ENCODE assay signal across 19 cellular contexts in the genomic region with DNA sequence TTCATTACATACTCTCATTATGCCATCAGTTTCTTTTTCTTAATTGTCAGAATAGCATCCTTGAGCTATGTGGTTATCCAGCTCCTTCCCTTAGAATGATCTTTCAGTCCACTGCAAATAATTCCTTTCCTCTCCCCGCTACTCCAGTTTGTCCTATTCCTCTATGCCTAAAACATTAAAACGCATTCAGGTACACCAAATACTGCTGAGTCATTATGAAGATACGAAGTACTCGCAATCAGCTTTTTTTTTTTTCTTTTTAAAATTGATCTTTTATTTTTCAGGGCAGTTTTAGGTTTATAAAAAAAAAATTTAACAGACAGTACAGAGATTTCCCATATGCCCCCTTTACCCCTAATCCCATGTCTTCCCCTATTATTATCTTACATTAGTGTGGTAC.
DNase-seq lines count a peak whose midpoint lies in the region; ATAC-seq, FAIRE-seq and TF ChIP-seq lines count a peak whose summit lies in the region.
"Had no signal": no experiment of that assay in that cellular context is flagged by ENCODE, and none has a peak within 500 bp of the region (broad histone marks: within the 10 kb centered on the region; RNA-seq: fewer than 3 reads in every experiment).

No MANE protein-coding gene starts in this region.

- H3K4me2 ChIP-seq in A549 (no peak overlapping the region), GM23338 (no peak overlapping the region), PC-9 (0 out of 2 replicates have a peak overlapping the region, but pooled peaks have one; percentile 26), neural progenitor cell (no peak overlapping the region)

- H3K27me3 ChIP-seq in GM23338 (ENCODE audit: insufficient read depth): no peaks in the 10 kb centered on the region
- no peaks in the 10 kb centered on the region for H3K27me3 ChIP-seq in PC-9 (ENCODE audit: insufficient read depth, low read depth)
- H3K27me3 ChIP-seq in neural progenitor cell: no peaks in the 10 kb centered on the region

- POLR2A ChIA-PET in A549 (lab: Yijun Ruan, JAX) (no interaction called here), PC-9 (lab: Charles Lee; ENCODE audit: unreplicated experiment) (no interaction called here)

- H3K4me1 ChIP-seq in A549 (peaks cover 19% of the 10 kb centered on the region), GM23338 (ENCODE audit: insufficient read depth) (peaks cover 41% of the 10 kb centered on the region), PC-9 (replicated peaks; ENCODE audit: insufficient read depth) (0 out of 2 replicates have a peak, but pooled peaks cover 7% of the 10 kb centered on the region), neural progenitor cell (peaks cover 26% of the 10 kb centered on the region)
- H3K4me1 ChIP-seq: Caco-2 had no signal

- no peak for ATAC-seq in A549
- no peak for ATAC-seq in GM23338
- ATAC-seq in GM18870 (IDR thresholded peaks at IDR 0.05; ENCODE audit: unreplicated experiment): no peak

- H3K27ac ChIP-seq in A549 (no peak overlapping the region), GM23338 (ENCODE audit: low read depth) (no peak overlapping the region), PC-9 (no peak overlapping the region), neural progenitor cell (no peak overlapping the region)
- H3K27ac ChIP-seq: C4-2B, HL-60 had no signal

- H3K9me3 ChIP-seq in A549 (no peaks in the 10 kb centered on the region), PC-9 (ENCODE audit: insufficient read depth, low read depth) (no peaks in the 10 kb centered on the region), neural progenitor cell (ENCODE audit: low read depth) (no peaks in the 10 kb centered on the region)
- H3K9me3 ChIP-seq: Caco-2 had no signal

- CTCF ChIA-PET in A549 (lab: Yijun Ruan, JAX) (no interaction called here), PC-9 (lab: Charles Lee) (no interaction called here)

- H3K4me3 Mint-ChIP-seq in GM23338: no peak overlapping the region
- no peak overlapping the region for H3K4me3 Mint-ChIP-seq in neural progenitor cell
- H3K4me3 Mint-ChIP-seq: CD4-positive, alpha-beta T cell; IgD-negative memory B cell had no signal

- no peaks in the 10 kb centered on the region for H3K36me3 ChIP-seq in GM23338 (ENCODE audit: insufficient read depth)
- no peaks in the 10 kb centered on the region for H3K36me3 ChIP-seq in PC-9 (ENCODE audit: low read depth)
- H3K36me3 ChIP-seq in neural progenitor cell: no peaks in the 10 kb centered on the region

- intact Hi-C loops in PC-9 (cut with micrococcal nuclease; ENCODE audit: unreplicated experiment): no loop called here

- no TSS peak for BruUV-seq in PC-9 (replicated peaks; lab: Mats Ljungman, UMichigan)

- H3K4me3 ChIP-seq in A549 (no peak overlapping the region), GM23338 (no peak overlapping the region), PC-9 (no peak overlapping the region), neural progenitor cell (no peak overlapping the region)

- no peaks in the 10 kb centered on the region for H3F3A ChIP-seq in GM23338 (replicated peaks; ENCODE audit: low read depth)
- no peaks in the 10 kb centered on the region for H3F3A ChIP-seq in PC-9 (ENCODE audit: insufficient read depth, low read depth)
- no peaks in the 10 kb centered on the region for H3F3A ChIP-seq in neural progenitor cell (ENCODE audit: low read depth)

- H3K9me3 Mint-ChIP-seq in GM23338: 0 out of 3 replicates have a peak, but pooled peaks cover 4% of the 10 kb centered on the region
- H3K9me3 Mint-ChIP-seq in neural progenitor cell: peaks cover 7% of the 10 kb centered on the region

- TF ChIP-seq EP300 in A549 (IDR thresholded peaks at IDR 0.05): no peak

- 48% methylated on average over 4 of the region's 4 CpGs for WGBS in A549 (ENCODE audit: missing lambda C conversion rate)

- H3K36me3 Mint-ChIP-seq in GM23338 (ENCODE audit: low read depth) (no peaks in the 10 kb centered on the region; the same call in 2 of the 3 replicates), neural progenitor cell (no peaks in the 10 kb centered on the region)
- H3K36me3 Mint-ChIP-seq: IgD-negative memory B cell had no signal

- H3K27me3 Mint-ChIP-seq in GM23338 (ENCODE audit: insufficient read depth, low read depth, poor library complexity): peaks cover 2% of the 10 kb centered on the region
- peaks cover 2% of the 10 kb centered on the region for H3K27me3 Mint-ChIP-seq in neural progenitor cell (ENCODE audit: insufficient read depth, low read depth)
- H3K27me3 Mint-ChIP-seq: CD4-positive, alpha-beta T cell; IgD-negative memory B cell had no signal

- H3K9ac ChIP-seq in neural progenitor cell: no peak overlapping the region

- TF ChIP-seq POLR2A in A549 (IDR thresholded peaks at IDR 0.05; ENCODE audit: low read length): no peak

- H3K4me1 Mint-ChIP-seq in GM23338: peaks cover 37% of the 10 kb centered on the region; the same call in 2 of the 3 replicates
- H3K4me1 Mint-ChIP-seq in neural progenitor cell: peaks cover 42% of the 10 kb centered on the region

- H2AFZ ChIP-seq in GM23338: no peak overlapping the region
- H2AFZ ChIP-seq in PC-9: 0 out of 2 replicates have a peak overlapping the region, but pooled peaks have one; percentile 14
- no peak overlapping the region for H2AFZ ChIP-seq in neural progenitor cell (replicated peaks)

- no peak for FAIRE-seq in A549 (lab: Jason Lieb, UNC)
- FAIRE-seq: A204.1, H54 had no signal

- TF ChIP-seq RAD21 in A549 (conservative IDR thresholded peaks at IDR 0.05 in 1 of 2, IDR thresholded peaks at IDR 0.05 in 1 of 2): no peak

- peak overlapping the region; percentile 87 for H3K27ac Mint-ChIP-seq in GM23338
- peak overlapping the region; percentile 23 for H3K27ac Mint-ChIP-seq in neural progenitor cell
- H3K27ac Mint-ChIP-seq: CD4-positive, alpha-beta T cell; IgD-negative memory B cell had no signal

- DNase-seq in A549 (ENCODE audit: low read depth in 1 of 2, low spot score in 1 of 2) (no peak), GM23338 (ENCODE audit: low spot score) (no peak), PC-9 (no peak), neural progenitor cell (ENCODE audit: low spot score) (no peak), D341Med (ENCODE audit: low spot score) (no peak)
- DNase-seq: AML-193; Caco-2; CD4-positive, alpha-beta T cell; DMS153; DMS79; GF-D8; HCEC 1CT; KG1 had no signal

- H3K79me2 ChIP-seq in GM23338 (replicated peaks; ENCODE audit: insufficient read depth) (no peaks in the 10 kb centered on the region), PC-9 (ENCODE audit: low read depth) (no peaks in the 10 kb centered on the region), neural progenitor cell (ENCODE audit: low read depth) (no peaks in the 10 kb centered on the region)

- no peaks in the 10 kb centered on the region for H3K9me2 ChIP-seq in GM23338 (ENCODE audit: insufficient read depth)
- no peaks in the 10 kb centered on the region for H3K9me2 ChIP-seq in PC-9 (ENCODE audit: insufficient read depth)

- H4K20me1 ChIP-seq in GM23338 (replicated peaks; ENCODE audit: insufficient read depth) (no peaks in the 10 kb centered on the region), PC-9 (ENCODE audit: insufficient read depth) (no peaks in the 10 kb centered on the region), neural progenitor cell (ENCODE audit: low read depth) (no peaks in the 10 kb centered on the region)

- TF ChIP-seq CTCF in A549 (IDR thresholded peaks at IDR 0.05) (no peak), GM23338 (conservative IDR thresholded peaks at IDR 0.05; ENCODE audit: low read depth in 2 of 2) (no peak), PC-9 (conservative IDR thresholded peaks at IDR 0.05) (no peak), neural progenitor cell (IDR thresholded peaks at IDR 0.05) (no peak)

TF ChIP-seq in A549, 52 proteins besides CTCF, POLR2A, EP300 and RAD21 (continues in another document):
- TF ChIP-seq MAFK (IDR thresholded peaks at IDR 0.05; ENCODE audit: partially characterized antibody) (peak; percentile 74), NFE2L2 (conservative IDR thresholded peaks at IDR 0.05; ENCODE audit: low read length) (peak; percentile 74), USF2 (IDR thresholded peaks at IDR 0.05) (no peak), EHMT2 (IDR thresholded peaks at IDR 0.05; ENCODE audit: low read depth) (no peak), JUN (IDR thresholded peaks at IDR 0.05) (no peak), FOXS1 (CRISPR knock-in tag; IDR thresholded peaks at IDR 0.05) (no peak), EHF (CRISPR knock-in tag; IDR thresholded peaks at IDR 0.05) (no peak), POLR2AphosphoS2 (conservative IDR thresholded peaks at IDR 0.05; ENCODE audit: low read length) (no peak)

TF ChIP-seq in GM23338, 12 proteins besides CTCF, POLR2A, EP300 and RAD21 (continues in another document):
- TF ChIP-seq CREB1 (CRISPR knock-in tag; IDR thresholded peaks at IDR 0.05; ENCODE audit: low read depth) (no peak), JUNB (IDR thresholded peaks at IDR 0.05; ENCODE audit: unreplicated experiment) (no peak), NANOG (IDR thresholded peaks at IDR 0.05; ENCODE audit: borderline replicate concordance) (no peak), ZNF331 (CRISPR knock-in tag; IDR thresholded peaks at IDR 0.05; ENCODE audit: low read depth) (no peak), EZH2 (IDR thresholded peaks at IDR 0.05; ENCODE audit: low read depth, unreplicated experiment) (no peak)
